Comparison of ENCODE assay signal across 8 cellular contexts in genomic region chr22:50201191-50202129, GRCh38. TPM values are rescaled to one million over a fixed set of nuclear protein-coding genes. Genes with fewer than 3 reads are reported as not detected.
DNase-seq lines count a peak whose midpoint lies in the region; ATAC-seq and TF ChIP-seq lines count a peak whose summit lies in the region.

No MANE protein-coding gene starts in this region.

- no peak overlapping the region for H3K27ac ChIP-seq in smooth muscle cell (ENCODE audit: low read depth)

- H2AFZ ChIP-seq in smooth muscle cell (ENCODE audit: low read depth): no peak overlapping the region

- H3K36me3 Mint-ChIP-seq in activated naive CD8-positive, alpha-beta T cell: no peaks in the 10 kb centered on the region

- no peaks in the 10 kb centered on the region for H3K27me3 Mint-ChIP-seq in activated naive CD8-positive, alpha-beta T cell

- peak; percentile 12 for ATAC-seq in GM19438 (IDR thresholded peaks at IDR 0.05; ENCODE audit: low read depth, unreplicated experiment)
- peak; percentile 17 for ATAC-seq in HG03521 (IDR thresholded peaks at IDR 0.05; ENCODE audit: unreplicated experiment)

- peaks cover 61% of the 10 kb centered on the region for H4K20me1 ChIP-seq in smooth muscle cell (ENCODE audit: low read depth)

- H3K4me1 Mint-ChIP-seq in activated naive CD8-positive, alpha-beta T cell (ENCODE audit: low read depth): peaks cover 30% of the 10 kb centered on the region

- peak overlapping the region; percentile 99 for H3K4me2 ChIP-seq in smooth muscle cell

- DNase-seq in BE2C (no peak), smooth muscle cell (lab: John Stamatoyannopoulos, UW; ENCODE audit: unreplicated experiment) (no peak), NCI-H446 treated with DMSO at 0.1 percent for 48 hours (lab: John Stamatoyannopoulos, UW) (no peak), SHP77 treated with DMSO at 0.1 percent for 48 hours (lab: John Stamatoyannopoulos, UW) (no peak)

- peaks cover 4% of the 10 kb centered on the region for H3F3A ChIP-seq in smooth muscle cell (ENCODE audit: low read depth)

- peak overlapping the region; percentile 87 for H3K4me3 Mint-ChIP-seq in activated naive CD8-positive, alpha-beta T cell

- no peaks in the 10 kb centered on the region for H3K9me3 ChIP-seq in BE2C
- no peaks in the 10 kb centered on the region for H3K9me3 ChIP-seq in smooth muscle cell (replicated peaks; ENCODE audit: low read depth)

- H3K27ac Mint-ChIP-seq in activated naive CD8-positive, alpha-beta T cell: peak overlapping the region; percentile 64

- H3K4me3 ChIP-seq in BE2C (ENCODE audit: low read depth, low read length) (peak overlapping the region; percentile 73), iPS-11a (ENCODE audit: low read depth, low read length) (peak overlapping the region; percentile 67), smooth muscle cell (peak overlapping the region; percentile 93)

- H3K79me2 ChIP-seq in smooth muscle cell (ENCODE audit: low read depth): peaks cover 31% of the 10 kb centered on the region

- no peaks in the 10 kb centered on the region for H3K9me3 Mint-ChIP-seq in activated naive CD8-positive, alpha-beta T cell (ENCODE audit: low read depth)

- TF ChIP-seq CTCF in BE2C (IDR thresholded peaks at IDR 0.05; ENCODE audit: low read depth, low read length): no peak
- TF ChIP-seq CTCF in smooth muscle cell (IDR thresholded peaks at IDR 0.05; ENCODE audit: borderline replicate concordance, insufficient read depth, poor library complexity, severe bottlenecking): no peak

- H3K36me3 ChIP-seq in BE2C: peaks cover 41% of the 10 kb centered on the region
- H3K36me3 ChIP-seq in smooth muscle cell (ENCODE audit: low read depth): no peaks in the 10 kb centered on the region

- H3K9ac ChIP-seq in smooth muscle cell (ENCODE audit: low read depth): peak overlapping the region; percentile 32

- H3K27me3 ChIP-seq in BE2C: no peaks in the 10 kb centered on the region
- no peaks in the 10 kb centered on the region for H3K27me3 ChIP-seq in smooth muscle cell (ENCODE audit: low read depth)

- H3K4me1 ChIP-seq in BE2C (peaks cover 3% of the 10 kb centered on the region), smooth muscle cell (ENCODE audit: low read depth) (peaks cover 18% of the 10 kb centered on the region)

- WGBS in smooth muscle cell (ENCODE audit: low lambda C conversion rate): 6% methylated on average over 89 of the region's 115 CpGs

RNA-seq across cellular contexts. Expression of gene SELENOO, which starts 0.6 kb away (rescaled TPM):
- polyA plus RNA-seq in BE2C (2012; ENCODE audit: insufficient read depth, insufficient read length, low read depth): 55.3 TPM
- 9.0 and 16.3 TPM in 2 replicates for total RNA-seq in smooth muscle cell
- polyA plus RNA-seq in smooth muscle cell: 21.3 and 28.4 TPM in 2 replicates

RNA-seq across cellular contexts. Expression of gene TRABD, which starts 15.7 kb away (rescaled TPM):
- 126 TPM for polyA plus RNA-seq in BE2C (2012; ENCODE audit: insufficient read depth, insufficient read length, low read depth)
- total RNA-seq in smooth muscle cell: 14.0 and 17.8 TPM in 2 replicates
- 56.9 and 58.5 TPM in 2 replicates for polyA plus RNA-seq in smooth muscle cell

RNA-seq across cellular contexts. Expression of gene PANX2, which starts 30.9 kb away (rescaled TPM):
- 0.14 TPM for polyA plus RNA-seq in BE2C (2012; ENCODE audit: insufficient read depth, insufficient read length, low read depth)
- total RNA-seq in smooth muscle cell: 5.1 TPM in 2 replicates
- polyA plus RNA-seq in smooth muscle cell: 2.5 and 2.9 TPM in 2 replicates

RNA-seq across cellular contexts. Expression of gene TUBGCP6, which starts 43.4 kb away (rescaled TPM):
- 80.6 TPM for polyA plus RNA-seq in BE2C (2012; ENCODE audit: insufficient read depth, insufficient read length, low read depth)
- 10.0 and 10.6 TPM in 2 replicates for total RNA-seq in smooth muscle cell
- 22.7 and 26.0 TPM in 2 replicates for polyA plus RNA-seq in smooth muscle cell

RNA-seq across cellular contexts. Expression of gene HDAC10, which starts 49.6 kb away (rescaled TPM):
- 151 TPM for polyA plus RNA-seq in BE2C (2012; ENCODE audit: insufficient read depth, insufficient read length, low read depth)
- total RNA-seq in smooth muscle cell: 5.1 and 9.5 TPM in 2 replicates
- 12.8 and 15.7 TPM in 2 replicates for polyA plus RNA-seq in smooth muscle cell
